ENCODE assay signal across 4 cellular contexts in genomic region chr16:2282262-2282661, GRCh38.
"Had no signal": no experiment of that assay in that cellular context is flagged by ENCODE, and none has a peak within 500 bp of the region (broad histone marks: within the 10 kb centered on the region; RNA-seq: fewer than 3 reads in every experiment).

No MANE protein-coding gene starts in this region.

- DNase-seq: GM23248, GOT3, H7, HFFc6 had no signal
